Comparison of ENCODE assay signal across 18 cellular contexts in genomic region chr12:66352899-66353298, GRCh38.
"Had no signal": no experiment of that assay in that cellular context is flagged by ENCODE, and none has a peak within 500 bp of the region (broad histone marks: within the 10 kb centered on the region; RNA-seq: fewer than 3 reads in every experiment).

No MANE protein-coding gene starts in this region.

- H3K9me3 ChIP-seq: esophagus squamous epithelium, gastrocnemius medialis, heart right ventricle, left lung, lower lobe of right lung, mucosa of descending colon had no signal

- H3K36me3 Mint-ChIP-seq: naive B cell had no signal

- H3K27me3 Mint-ChIP-seq: naive B cell; naive thymus-derived CD8-positive, alpha-beta T cell had no signal

- H3K4me1 Mint-ChIP-seq: mesothelial cell of epicardium had no signal

- H3K4me3 Mint-ChIP-seq: mesothelial cell of epicardium; naive B cell; naive thymus-derived CD8-positive, alpha-beta T cell had no signal

- H3K27ac Mint-ChIP-seq: mesothelial cell of epicardium had no signal

- H3K9me3 Mint-ChIP-seq: mesothelial cell of epicardium; naive B cell; naive thymus-derived CD8-positive, alpha-beta T cell had no signal

- H3K36me3 ChIP-seq: gastrocnemius medialis, left lung, lower lobe of right lung had no signal

- H3K4me1 ChIP-seq: esophagus squamous epithelium, gastrocnemius medialis, heart right ventricle, left lung, lower lobe of right lung had no signal

- DNase-seq: effector CD4-positive, alpha-beta T cell; effector memory CD4-positive, alpha-beta T cell; esophagus squamous epithelium; foreskin melanocyte; gastrocnemius medialis; hippocampal formation; left cardiac atrium; left lung; left ventricle myocardium superior; lower lobe of right lung had no signal

- H3K27me3 ChIP-seq: dorsolateral prefrontal cortex, esophagus squamous epithelium, gastrocnemius medialis, heart right ventricle, left lung had no signal

- ATAC-seq: gastrocnemius medialis; left cardiac atrium; naive thymus-derived CD8-positive, alpha-beta T cell had no signal

- H3K27ac ChIP-seq: coronary artery, dorsolateral prefrontal cortex, epithelial cell of prostate, esophagus squamous epithelium, gastrocnemius medialis, heart right ventricle, left lung, lower lobe of right lung had no signal

- H3K4me3 ChIP-seq: coronary artery, dorsolateral prefrontal cortex, esophagus squamous epithelium, gastrocnemius medialis, heart right ventricle, left lung, lower lobe of right lung, mucosa of descending colon had no signal
